Comparison of ENCODE assay signal across 1 cellular context in genomic region chr15:88834211-88834812, GRCh38.
TF ChIP-seq lines count a peak whose summit lies in the region.

No MANE protein-coding gene starts in this region.

TF ChIP-seq in GM12878, 131 proteins besides CTCF, POLR2A, EP300 and RAD21 (continued from another document):
- TF ChIP-seq HSF1 (IDR thresholded peaks at IDR 0.05; ENCODE audit: low read depth, low read length): no peak
